Comparison of ENCODE assay signal across 8 cellular contexts in the genomic region with DNA sequence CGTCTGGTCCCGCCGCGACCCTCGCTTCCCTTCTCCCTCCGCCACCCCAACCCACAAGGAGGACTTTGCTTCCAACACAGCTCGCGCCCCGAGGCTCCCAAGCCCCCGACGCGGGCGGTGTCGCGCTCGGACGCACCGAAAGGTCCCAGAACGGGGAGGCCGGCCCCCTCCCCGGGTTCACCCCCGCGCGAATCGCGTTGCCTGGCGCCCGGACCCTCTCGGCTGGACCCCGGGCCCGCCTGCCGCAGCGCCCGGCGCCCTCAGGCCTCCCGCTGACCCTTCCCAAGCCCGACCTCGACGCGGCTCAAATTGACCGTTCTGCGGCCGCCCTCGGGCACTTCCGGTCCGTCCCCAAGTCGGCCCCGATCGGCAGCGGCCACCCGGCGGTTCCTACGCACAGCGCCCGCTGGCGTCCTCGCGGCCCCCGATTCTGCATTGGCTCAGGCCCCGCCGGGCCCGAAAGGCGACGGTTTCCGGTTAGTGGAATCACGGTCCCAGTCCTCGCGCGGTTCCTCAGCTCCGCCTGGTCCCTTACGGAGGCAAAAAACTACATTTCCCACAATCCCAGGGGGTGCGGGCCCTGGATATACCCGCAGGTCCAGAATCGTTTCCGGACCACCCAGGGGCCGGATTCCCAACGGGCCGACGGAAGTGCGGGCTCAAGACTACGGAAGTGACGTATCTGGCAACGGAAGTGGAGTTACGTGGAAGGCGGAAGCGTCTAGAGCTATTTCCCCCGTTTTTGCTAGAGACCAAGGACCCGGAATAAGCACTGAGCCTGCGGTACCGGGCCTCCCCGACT. TPM values are rescaled to one million over a fixed set of nuclear protein-coding genes. Genes with fewer than 3 reads are reported as not detected.
DNase-seq lines count a peak whose midpoint lies in the region; ATAC-seq and TF ChIP-seq lines count a peak whose summit lies in the region.

A gene (minus strand): TSS at position 347 of the 802 bp plus-strand sequence. CDS start 451 bp downstream, outside the sequence.

- peak within 1 kb of the TSS; percentile 99 for H3K4me2 ChIP-seq in mammary epithelial cell (ENCODE audit: insufficient read depth, low read depth, low read length)

- no peaks in the 10 kb centered on the region for H4K20me1 ChIP-seq in mammary epithelial cell (ENCODE audit: insufficient read depth, low read length)

- dilution Hi-C loops in mammary epithelial cell (cut with HindIII; ENCODE audit: low sequenced_read_pairs): loop anchor here (5.0 to 10.0 kb wide), 17 partner anchors 62 to 510 kb away; a partner anchor contains a TSS

- CTCF ChIA-PET in mammary epithelial cell (lab: Charles Lee; ENCODE audit: low non-redundant PET): interaction anchor here (0.6 to 0.8 kb wide), 2 partner anchors 24 to 28 kb away, joined by 3 to 18 read pairs; a partner anchor contains a TSS

- H3K79me2 ChIP-seq in mammary epithelial cell (ENCODE audit: insufficient read depth, low read length): peaks cover 38% of the 10 kb centered on the region

- WGBS in mammary epithelial cell (ENCODE audit: low coverage, missing lambda C conversion rate): 0% methylated on average over 3 of the region's 91 CpGs

- H3K27me3 ChIP-seq in WERI-Rb-1 (ENCODE audit: insufficient read depth, low read depth, severe bottlenecking): no peaks in the 10 kb centered on the region
- no peaks in the 10 kb centered on the region for H3K27me3 ChIP-seq in mammary epithelial cell (ENCODE audit: insufficient read depth, low read length)
- H3K27me3 ChIP-seq in iPS-20b (ENCODE audit: insufficient read depth, low read length): no peaks in the 10 kb centered on the region

- in situ Hi-C loops in mammary epithelial cell (cut with MboI; ENCODE audit: low sequenced_read_pairs in 2 of 2): no loop called here

- H3K9me3 ChIP-seq in WERI-Rb-1 (ENCODE audit: severe bottlenecking) (no peaks in the 10 kb centered on the region), mammary epithelial cell (replicated peaks; ENCODE audit: insufficient read depth, low read length) (no peaks in the 10 kb centered on the region), iPS-20b (ENCODE audit: insufficient read depth, low read depth, low read length) (no peaks in the 10 kb centered on the region)

- peak; percentile 99 for DNase-seq in AG08395 (ENCODE audit: low spot score)
- peak; percentile 100 for DNase-seq in NCI-H2227 (lab: John Stamatoyannopoulos, UW; ENCODE audit: unreplicated experiment)
- DNase-seq in WERI-Rb-1: peak; percentile 98
- DNase-seq in mammary epithelial cell: peak; percentile 100

- H3K4me1 ChIP-seq in mammary epithelial cell (ENCODE audit: insufficient read depth, low read length): peaks cover 27% of the 10 kb centered on the region
- H3K4me1 ChIP-seq in iPS-20b (ENCODE audit: insufficient read depth, low read length): no peaks in the 10 kb centered on the region

- H3K9ac ChIP-seq in mammary epithelial cell (ENCODE audit: insufficient read depth, low read length) (peak within 1 kb of the TSS; percentile 66), iPS-20b (ENCODE audit: low read depth, low read length) (peak within 1 kb of the TSS; percentile 91)

- peak; percentile 88 for ATAC-seq in GM18873 (IDR thresholded peaks at IDR 0.05; ENCODE audit: low FRiP score, unreplicated experiment)
- ATAC-seq in HG03139 (IDR thresholded peaks at IDR 0.05; ENCODE audit: unreplicated experiment): peak; percentile 80

- TF ChIP-seq CTCF in WERI-Rb-1 (IDR thresholded peaks at IDR 0.05; ENCODE audit: low read depth, low read length) (no peak), mammary epithelial cell (conservative IDR thresholded peaks at IDR 0.05 in 1 of 2, IDR thresholded peaks at IDR 0.05 in 1 of 2; ENCODE audit: extremely low read depth in 1 of 2, insufficient read depth in 1 of 2, low read depth in 1 of 2, low read length in 2 of 2) (peak in 1 of 2 donors; percentile 52)

- H3K27ac ChIP-seq in WERI-Rb-1 (peak within 1 kb of the TSS; percentile 92), mammary epithelial cell (ENCODE audit: insufficient read depth, low read depth, low read length) (peak within 1 kb of the TSS; percentile 76), iPS-20b (ENCODE audit: low read length) (peak within 1 kb of the TSS; percentile 71), skin epidermis (peak within 1 kb of the TSS; percentile 75 to 99 (median 96))

- BruUV-seq in mammary epithelial cell (replicated peaks; lab: Mats Ljungman, UMichigan): no TSS peak

- intact Hi-C loops in mammary epithelial cell (cut with micrococcal nuclease): loop anchor here (1.0 to 10.0 kb wide), 5 partner anchors 28 to 130 kb away; a partner anchor contains a TSS

- H2AFZ ChIP-seq in mammary epithelial cell (ENCODE audit: low read depth, low read length): peak within 1 kb of the TSS; percentile 73

- H3K4me3 ChIP-seq in WERI-Rb-1 (ENCODE audit: low read depth, low read length): peak within 1 kb of the TSS; percentile 93
- H3K4me3 ChIP-seq in mammary epithelial cell (replicated peaks in 1 of 3; ENCODE audit: insufficient read depth in 1 of 3, low read depth in 2 of 3, low read length in 3 of 3): peak within 1 kb of the TSS; percentile 88 to 95 (median 92)
- peak within 1 kb of the TSS; percentile 87 for H3K4me3 ChIP-seq in iPS-20b (ENCODE audit: low read length)
- peak within 1 kb of the TSS; percentile 75 to 97 (median 89) for H3K4me3 ChIP-seq in skin epidermis

- H3K36me3 ChIP-seq in WERI-Rb-1 (peaks cover 39% of the 10 kb centered on the region), mammary epithelial cell (ENCODE audit: insufficient read depth, low read length) (no peaks in the 10 kb centered on the region), iPS-20b (ENCODE audit: insufficient read depth, low read depth, low read length) (peaks cover 10% of the 10 kb centered on the region; the same call in 1 of the 2 replicates)

RNA-seq across cellular contexts. Expression of the gene that starts here (rescaled TPM):
- 100 to 1,000 TPM in 1 of 2 donors, 10 to 100 TPM in 1; 85.0 to 167 TPM for total RNA-seq in mammary epithelial cell
- 125 TPM for polyA plus RNA-seq in mammary epithelial cell
- polyA minus RNA-seq in mammary epithelial cell: 47.4 TPM

Comparison
In these comparisons a context has a peak if more than half of its experiments do, and no peak if none do; other contexts are left out.
1. Peak in every context shown above with its lines: DNase-seq, ATAC-seq, H3K4me3 ChIP-seq and H3K27ac ChIP-seq.